ENCODE assay signal across 10 cellular contexts in the genomic region with DNA sequence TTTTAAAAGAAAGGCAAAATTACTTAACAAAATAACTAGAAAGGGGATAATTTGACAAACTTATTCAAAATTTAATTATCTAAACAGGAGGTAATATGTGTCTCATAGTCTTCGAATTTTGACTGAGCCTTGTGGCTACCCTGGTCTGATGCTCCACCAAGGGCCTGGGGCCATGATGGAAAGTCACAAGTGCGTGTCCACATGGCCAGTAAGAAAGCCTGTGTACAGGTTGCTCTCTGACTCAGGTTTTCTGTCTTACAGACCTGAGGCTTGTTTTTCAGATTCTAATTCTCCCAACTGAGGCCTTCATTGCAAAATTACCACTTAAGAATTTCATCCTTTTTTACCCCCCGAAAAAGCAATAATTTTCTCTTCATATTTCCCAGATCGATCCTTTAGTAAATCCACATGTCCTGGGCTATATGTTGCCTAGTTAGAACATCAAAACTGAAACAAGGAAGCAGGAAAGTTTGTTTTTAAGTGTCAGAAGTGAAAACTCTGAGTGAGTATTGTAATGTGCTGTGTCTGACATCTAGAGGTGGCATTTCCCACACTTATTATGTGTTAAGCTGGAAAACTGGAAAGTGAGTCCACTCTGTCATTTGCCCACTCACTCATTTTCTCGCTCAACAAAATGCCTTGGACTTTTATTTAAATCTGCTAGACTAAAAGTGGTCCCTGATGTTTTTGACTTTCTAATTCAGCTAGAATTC. TPM values are rescaled to one million over a fixed set of nuclear protein-coding genes. Genes with fewer than 3 reads are reported as not detected.
DNase-seq lines count a peak whose midpoint lies in the region; ATAC-seq and TF ChIP-seq lines count a peak whose summit lies in the region.
"Had no signal": no experiment of that assay in that cellular context is flagged by ENCODE, and none has a peak within 500 bp of the region (broad histone marks: within the 10 kb centered on the region; RNA-seq: fewer than 3 reads in every experiment).

No MANE protein-coding gene starts in this region.

- no peaks in the 10 kb centered on the region for H3K4me1 ChIP-seq in CD8-positive, alpha-beta T cell (ENCODE audit: insufficient read depth, low read length)

- TF ChIP-seq CTCF in LNCAP (IDR thresholded peaks at IDR 0.05) (peak; percentile 58; the same call in 1 of the 2 replicates), epithelial cell of proximal tubule (conservative IDR thresholded peaks at IDR 0.05; ENCODE audit: low read depth, low read length) (peak; percentile 70)
- TF ChIP-seq CTCF in CD8-positive, alpha-beta T cell (IDR thresholded peaks at IDR 0.05) = no peak

- peak overlapping the region; percentile 40 for H3K27ac Mint-ChIP-seq in activated CD4-positive, alpha-beta T cell treated with anti-CD3 and anti-CD28 coated beads, Interleukin-2, amount 10 ng/mL, durations not matched to agents 24 days and 14 days
- peak overlapping the region; percentile 66 for H3K27ac Mint-ChIP-seq in stimulated activated naive B cell treated with anti-CD40 and anti-IgM and Interleukin-4, amounts not matched to agents 10 μg/mL and 1 μg/mL and 100 μg/mL, for 72 hours
- H3K27ac Mint-ChIP-seq in CD8-positive, alpha-beta T cell = no peak overlapping the region

- H3K4me3 ChIP-seq in epithelial cell of proximal tubule (ENCODE audit: low read depth, low read length) = no peak overlapping the region
- no peak overlapping the region for H3K4me3 ChIP-seq in CD8-positive, alpha-beta T cell (ENCODE audit: low read depth, low read length)

- DNase-seq in activated CD4-positive, alpha-beta T cell treated with anti-CD3 and anti-CD28 coated beads, Interleukin-2, amount 10 ng/mL, durations not matched to agents 24 days and 14 days = peak; percentile 59
- DNase-seq in activated CD4-positive, alpha-beta T cell treated with anti-CD3 and anti-CD28 coated beads for 4 hours = no peak
- DNase-seq in epithelial cell of proximal tubule (ENCODE audit: low read depth) (peak; percentile 41), DMS79 (lab: John Stamatoyannopoulos, UW) (no peak)
- DNase-seq in stimulated activated naive B cell treated with anti-CD40 and anti-IgM and Interleukin-4, amounts not matched to agents 10 μg/mL and 1 μg/mL and 100 μg/mL, for 72 hours = no peak
- DNase-seq in CD8-positive, alpha-beta T cell = no peak

- no peaks in the 10 kb centered on the region for H3K36me3 ChIP-seq in CD8-positive, alpha-beta T cell (ENCODE audit: insufficient read depth, low read length)

- H3K36me3 Mint-ChIP-seq in activated CD4-positive, alpha-beta T cell treated with anti-CD3 and anti-CD28 coated beads, Interleukin-2, amount 10 ng/mL, durations not matched to agents 24 days and 14 days (ENCODE audit: low read depth) = no peaks in the 10 kb centered on the region
- H3K36me3 Mint-ChIP-seq in stimulated activated naive B cell treated with anti-CD40 and anti-IgM and Interleukin-4, amounts not matched to agents 10 μg/mL and 1 μg/mL and 100 μg/mL, for 72 hours = no peaks in the 10 kb centered on the region
- no peaks in the 10 kb centered on the region for H3K36me3 Mint-ChIP-seq in CD8-positive, alpha-beta T cell

- no peaks in the 10 kb centered on the region for H3K27me3 ChIP-seq in CD8-positive, alpha-beta T cell (ENCODE audit: insufficient read depth, low read length)

- peak; percentile 52 to 79 for ATAC-seq in stimulated activated naive B cell treated with anti-CD40 and anti-IgM and Interleukin-4, amounts not matched to agents 10 μg/mL and 1 μg/mL and 100 μg/mL, for 72 hours (replicated peaks)
- no peak for ATAC-seq in GM18867 (IDR thresholded peaks at IDR 0.05; ENCODE audit: unreplicated experiment)
- ATAC-seq in CD8-positive, alpha-beta T cell = no peak

- POLR2A ChIA-PET in CD8-positive, alpha-beta T cell (lab: Charles Lee) = no interaction called here

- no peaks in the 10 kb centered on the region for H3K9me3 Mint-ChIP-seq in activated CD4-positive, alpha-beta T cell treated with anti-CD3 and anti-CD28 coated beads, Interleukin-2, amount 10 ng/mL, durations not matched to agents 24 days and 14 days
- H3K9me3 Mint-ChIP-seq in stimulated activated naive B cell treated with anti-CD40 and anti-IgM and Interleukin-4, amounts not matched to agents 10 μg/mL and 1 μg/mL and 100 μg/mL, for 72 hours = no peaks in the 10 kb centered on the region
- H3K9me3 Mint-ChIP-seq in CD8-positive, alpha-beta T cell = no peaks in the 10 kb centered on the region

- CTCF ChIA-PET in CD8-positive, alpha-beta T cell (lab: Charles Lee) = interaction anchor here (0.7 kb wide), 1 partner anchor 138 kb away, joined by 3 read pairs; no protein-coding TSS in a partner anchor

- peak overlapping the region; percentile 42 for H3K4me3 Mint-ChIP-seq in activated CD4-positive, alpha-beta T cell treated with anti-CD3 and anti-CD28 coated beads, Interleukin-2, amount 10 ng/mL, durations not matched to agents 24 days and 14 days
- no peak overlapping the region for H3K4me3 Mint-ChIP-seq in stimulated activated naive B cell treated with anti-CD40 and anti-IgM and Interleukin-4, amounts not matched to agents 10 μg/mL and 1 μg/mL and 100 μg/mL, for 72 hours
- no peak overlapping the region for H3K4me3 Mint-ChIP-seq in CD8-positive, alpha-beta T cell

- H3K27ac ChIP-seq in CD8-positive, alpha-beta T cell (ENCODE audit: low read depth, low read length) = no peak overlapping the region

- intact Hi-C loops in activated CD4-positive, alpha-beta T cell treated with anti-CD3 and anti-CD28 coated beads, Interleukin-2, amount 10 ng/mL, durations not matched to agents 24 days and 14 days (cut with micrococcal nuclease) = loop anchor here (5.0 kb wide), 1 partner anchor 221 kb away; the partner anchor contains the start of gene ZSCAN25
- intact Hi-C loops in CD8-positive, alpha-beta T cell (cut with DNase I, micrococcal nuclease) = loop anchor here in 1 of 2 experiments (5.0 kb wide), 1 partner anchor 311 kb away; no protein-coding TSS in a partner anchor

- no peaks in the 10 kb centered on the region for H3K9me3 ChIP-seq in CD8-positive, alpha-beta T cell (ENCODE audit: low read length)

- peaks cover 8% of the 10 kb centered on the region for H3K4me1 Mint-ChIP-seq in activated CD4-positive, alpha-beta T cell treated with anti-CD3 and anti-CD28 coated beads, Interleukin-2, amount 10 ng/mL, durations not matched to agents 24 days and 14 days
- H3K4me1 Mint-ChIP-seq in stimulated activated naive B cell treated with anti-CD40 and anti-IgM and Interleukin-4, amounts not matched to agents 10 μg/mL and 1 μg/mL and 100 μg/mL, for 72 hours = peaks cover 3 to 10% of the 10 kb centered on the region in 2 donors
- H3K4me1 Mint-ChIP-seq in CD8-positive, alpha-beta T cell (ENCODE audit: low read depth) = peaks cover 3% of the 10 kb centered on the region

- H3K27me3 Mint-ChIP-seq in activated CD4-positive, alpha-beta T cell treated with anti-CD3 and anti-CD28 coated beads, Interleukin-2, amount 10 ng/mL, durations not matched to agents 24 days and 14 days = peaks cover 6% of the 10 kb centered on the region
- peaks cover 10 to 17% of the 10 kb centered on the region in 2 donors for H3K27me3 Mint-ChIP-seq in stimulated activated naive B cell treated with anti-CD40 and anti-IgM and Interleukin-4, amounts not matched to agents 10 μg/mL and 1 μg/mL and 100 μg/mL, for 72 hours
- peaks cover 2% of the 10 kb centered on the region for H3K27me3 Mint-ChIP-seq in CD8-positive, alpha-beta T cell (ENCODE audit: low read depth)

RNA-seq across cellular contexts. Expression of gene CYP3A43, which starts 10.0 kb away (rescaled TPM):
- total RNA-seq in activated CD4-positive, alpha-beta T cell treated with anti-CD3 and anti-CD28 coated beads, Interleukin-2, amount 10 ng/mL, durations not matched to agents 24 days and 14 days = not detected in 2 replicates
- total RNA-seq in epithelial cell of proximal tubule = not detected in 2 replicates
- total RNA-seq in CD8-positive, alpha-beta T cell = not detected
- total RNA-seq: skeletal muscle tissue had no signal

RNA-seq across cellular contexts. Expression of gene OR2AE1, which starts 39.0 kb away (rescaled TPM):
- total RNA-seq in activated CD4-positive, alpha-beta T cell treated with anti-CD3 and anti-CD28 coated beads, Interleukin-2, amount 10 ng/mL, durations not matched to agents 24 days and 14 days = 0.19 and 0.33 TPM in 2 replicates
- not detected in 2 replicates for total RNA-seq in epithelial cell of proximal tubule
- total RNA-seq in CD8-positive, alpha-beta T cell = under 1 TPM in 1 of 2 experiments, not detected in 1; 0.79 TPM
- total RNA-seq: skeletal muscle tissue had no signal

RNA-seq across cellular contexts. Expression of gene CYP3A4, which starts 53.8 kb away (rescaled TPM):
- total RNA-seq in activated CD4-positive, alpha-beta T cell treated with anti-CD3 and anti-CD28 coated beads, Interleukin-2, amount 10 ng/mL, durations not matched to agents 24 days and 14 days = not detected in 2 replicates
- total RNA-seq in epithelial cell of proximal tubule = not detected in 2 replicates
- total RNA-seq in CD8-positive, alpha-beta T cell = not detected
- total RNA-seq: skeletal muscle tissue; T-helper 1 cell treated with Interleukin-12 subunit alpha and Interleukin-12 subunit beta and Interleukin-4 antibody, amounts not matched to agents 30 ng/mL and 1 ng/mL, for 36 hours had no signal

Comparison
In these comparisons a context has a peak if more than half of its experiments do, and no peak if none do; other contexts are left out.
1. DNase-seq: peak in activated CD4-positive, alpha-beta T cell treated with anti-CD3 and anti-CD28 coated beads, Interleukin-2, amount 10 ng/mL, durations not matched to agents 24 days and 14 days (single experiment) and epithelial cell of proximal tubule (single experiment); none in activated CD4-positive, alpha-beta T cell treated with anti-CD3 and anti-CD28 coated beads for 4 hours (0 of 2), stimulated activated naive B cell treated with anti-CD40 and anti-IgM and Interleukin-4, amounts not matched to agents 10 μg/mL and 1 μg/mL and 100 μg/mL, for 72 hours (single experiment), DMS79 (single experiment) and CD8-positive, alpha-beta T cell (0 of 7).
2. ATAC-seq: peak in stimulated activated naive B cell treated with anti-CD40 and anti-IgM and Interleukin-4, amounts not matched to agents 10 μg/mL and 1 μg/mL and 100 μg/mL, for 72 hours (2 of 2); none in GM18867 (single experiment) and CD8-positive, alpha-beta T cell (single experiment).